ENCODE assay signal across 12 cellular contexts in the genomic region with DNA sequence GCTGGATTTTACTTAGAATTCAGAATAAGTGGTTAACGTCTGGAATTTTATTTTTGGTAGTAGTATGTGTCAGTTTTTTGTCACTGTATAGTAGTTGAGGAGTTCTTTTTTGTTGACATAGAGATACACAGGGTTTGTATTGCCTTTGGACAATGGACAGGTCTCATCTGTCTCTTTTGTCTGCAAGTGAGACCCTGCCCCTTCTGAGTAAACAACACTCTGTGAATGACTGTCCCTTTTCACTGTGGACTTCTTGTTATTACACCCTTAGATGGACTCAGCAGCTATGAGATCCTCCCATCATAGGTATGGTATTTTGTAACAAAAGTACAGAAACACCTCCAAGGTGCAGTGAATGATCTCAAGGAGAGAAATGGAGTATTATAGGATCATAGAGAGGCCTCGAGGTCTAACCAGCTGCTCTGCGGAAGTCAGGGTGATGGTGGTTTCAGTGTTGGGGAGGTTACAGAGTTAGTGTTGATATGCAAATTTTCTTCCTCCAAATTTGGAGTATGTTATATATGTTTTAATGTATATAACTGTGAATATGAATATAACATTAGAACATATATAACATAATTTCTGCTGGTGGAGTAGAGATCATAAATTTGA. TPM values are rescaled to one million over a fixed set of nuclear protein-coding genes. Genes with fewer than 3 reads are reported as not detected.
A peak's percentile ranks its signal among the peaks of the same experiment; 100 is the strongest.
DNase-seq lines count a peak whose midpoint lies in the region; ATAC-seq, FAIRE-seq and TF ChIP-seq lines count a peak whose summit lies in the region.
"Had no signal": no experiment of that assay in that cellular context is flagged by ENCODE, and none has a peak within 500 bp of the region (broad histone marks: within the 10 kb centered on the region; RNA-seq: fewer than 3 reads in every experiment).

No MANE protein-coding gene starts in this region.

- peak overlapping the region; percentile 21; the same call in 1 of the 2 replicates for H3K4me3 ChIP-seq in DOHH2 (ENCODE audit: low read length)
- H3K4me3 ChIP-seq in muscle layer of colon (ENCODE audit: low read depth in 1 of 2, low read length in 2 of 2): no peak overlapping the region
- no peak overlapping the region for H3K4me3 ChIP-seq in hepatocyte
- H3K4me3 ChIP-seq in right cardiac atrium (ENCODE audit: low read length): no peak overlapping the region
- H3K4me3 ChIP-seq: prostate gland had no signal

- H3K27me3 Mint-ChIP-seq in activated B cell treated with CpG ODN at 0.5 μM for 24 hours: no peaks in the 10 kb centered on the region

- H3K27me3 ChIP-seq in DOHH2 (ENCODE audit: control insufficient read depth, low read length): no peaks in the 10 kb centered on the region
- H3K27me3 ChIP-seq in muscle layer of colon (ENCODE audit: control insufficient read depth in 1 of 2, insufficient read depth in 2 of 2, low read length in 2 of 2): no peaks in the 10 kb centered on the region
- H3K27me3 ChIP-seq in hepatocyte: no peaks in the 10 kb centered on the region
- no peaks in the 10 kb centered on the region for H3K27me3 ChIP-seq in right cardiac atrium (ENCODE audit: control insufficient read depth, insufficient read depth)

- intact Hi-C loops in activated B cell treated with CpG ODN at 0.5 μM for 24 hours (cut with micrococcal nuclease) (loop anchor here (10.0 kb wide), 1 partner anchor 586 kb away; no protein-coding TSS in a partner anchor), right cardiac atrium (cut with DNase I) (loop anchor here in 3 of 4 donors (10.0 kb wide), 3 partner anchors 86 to 1176 kb away; a partner anchor contains a TSS)

- H3K4me2 ChIP-seq in DOHH2 (ENCODE audit: low read length) (peak overlapping the region; percentile 52), hepatocyte (no peak overlapping the region)

- no peaks in the 10 kb centered on the region for H3K9me2 ChIP-seq in DOHH2 (replicated peaks; ENCODE audit: control insufficient read depth, low read length)
- no peaks in the 10 kb centered on the region for H3K9me2 ChIP-seq in hepatocyte (replicated peaks; ENCODE audit: insufficient read depth)

- peak overlapping the region; percentile 47 for H3K4me3 Mint-ChIP-seq in activated B cell treated with CpG ODN at 0.5 μM for 24 hours

- H3F3A ChIP-seq in DOHH2 (ENCODE audit: control insufficient read depth, insufficient read depth): no peaks in the 10 kb centered on the region

- POLR2A ChIA-PET in activated B cell treated with CpG ODN at 0.5 μM for 24 hours (lab: Charles Lee): no interaction called here

- ATAC-seq in activated B cell treated with CpG ODN at 0.5 μM for 24 hours (ENCODE audit: low read depth): peak; percentile 65
- no peak for ATAC-seq in right cardiac atrium

- FAIRE-seq in HTR-8/SVneo (lab: Jason Lieb, UNC): no peak

- H3K4me1 ChIP-seq in DOHH2 (ENCODE audit: control insufficient read depth, low read length) (peaks cover 68% of the 10 kb centered on the region), muscle layer of colon (ENCODE audit: insufficient read depth, low read length) (peaks cover 73% of the 10 kb centered on the region), hepatocyte (ENCODE audit: insufficient read depth) (peaks cover 34% of the 10 kb centered on the region), right cardiac atrium (ENCODE audit: control insufficient read depth, insufficient read depth, low read length) (peaks cover 41% of the 10 kb centered on the region)

- peaks cover 91% of the 10 kb centered on the region for H3K4me1 Mint-ChIP-seq in activated B cell treated with CpG ODN at 0.5 μM for 24 hours

- no peak for TF ChIP-seq CTCF in DOHH2 (IDR thresholded peaks at IDR 0.05; ENCODE audit: low read depth, low read length, poor library complexity, severe bottlenecking)
- TF ChIP-seq CTCF in GM20000 (IDR thresholded peaks at IDR 0.05; ENCODE audit: extremely low read depth, missing control alignments): no peak
- no peak for TF ChIP-seq CTCF in activated B cell treated with CpG ODN at 0.5 μM for 24 hours (IDR thresholded peaks at IDR 0.05)
- no peak for TF ChIP-seq CTCF in hepatocyte (IDR thresholded peaks at IDR 0.05; ENCODE audit: poor library complexity)

- DNase-seq in GM20000 (ENCODE audit: low spot score) (peak; percentile 61), activated B cell treated with CpG ODN at 0.5 μM for 24 hours (no peak), hepatocyte (ENCODE audit: low spot score) (no peak), HTR-8/SVneo (ENCODE audit: insufficient read length, low spot score) (no peak), right cardiac atrium (no peak)
- DNase-seq: activated CD4-positive, alpha-beta T cell treated with anti-CD3 and anti-CD28 coated beads for 4 hours; Calu3; Right ventricle myocardium superior; stimulated activated CD4-positive, alpha-beta T cell treated with anti-CD3 and anti-CD28 coated beads, Interleukin-4, amount 100 ng/mL, for 4 hours had no signal

- no peak overlapping the region for H3K9ac ChIP-seq in muscle layer of colon (ENCODE audit: low read length)

- no peak overlapping the region for H2AFZ ChIP-seq in hepatocyte

- H3K9me3 ChIP-seq in DOHH2 (ENCODE audit: control insufficient read depth, insufficient read depth, low read length): no peaks in the 10 kb centered on the region
- H3K9me3 ChIP-seq in muscle layer of colon (ENCODE audit: low read length): no peaks in the 10 kb centered on the region
- H3K9me3 ChIP-seq in hepatocyte (ENCODE audit: low read depth): no peaks in the 10 kb centered on the region
- no peaks in the 10 kb centered on the region for H3K9me3 ChIP-seq in right cardiac atrium (ENCODE audit: control insufficient read depth, low read length)
- H3K9me3 ChIP-seq: prostate gland had no signal

- H3K36me3 Mint-ChIP-seq in activated B cell treated with CpG ODN at 0.5 μM for 24 hours (ENCODE audit: low read depth): peaks cover 36% of the 10 kb centered on the region

- H3K36me3 ChIP-seq in DOHH2 (ENCODE audit: control insufficient read depth, low read length): peaks cover 80% of the 10 kb centered on the region
- H3K36me3 ChIP-seq in muscle layer of colon (ENCODE audit: insufficient read depth, low read length): peaks cover 6% of the 10 kb centered on the region
- no peaks in the 10 kb centered on the region for H3K36me3 ChIP-seq in hepatocyte (replicated peaks; ENCODE audit: insufficient read depth, low read depth)
- H3K36me3 ChIP-seq: prostate gland had no signal

- peaks cover 53% of the 10 kb centered on the region for H4K20me1 ChIP-seq in DOHH2 (ENCODE audit: control insufficient read depth, insufficient read depth, low read depth, low read length)
- H4K20me1 ChIP-seq in hepatocyte (ENCODE audit: insufficient read depth, poor library complexity, severe bottlenecking): peaks cover 100% of the 10 kb centered on the region

- 71% methylated on average over 3 of the region's 3 CpGs for WGBS in hepatocyte (ENCODE audit: low lambda C conversion rate, missing lambda C conversion rate)
- 45% methylated on average over 3 of the region's 3 CpGs for WGBS in right cardiac atrium

- H3K9me3 Mint-ChIP-seq in activated B cell treated with CpG ODN at 0.5 μM for 24 hours: no peaks in the 10 kb centered on the region

- H3K79me2 ChIP-seq in DOHH2 (ENCODE audit: control insufficient read depth, low read length): peaks cover 100% of the 10 kb centered on the region
- peaks cover 100% of the 10 kb centered on the region for H3K79me2 ChIP-seq in hepatocyte

- CTCF ChIA-PET in activated B cell treated with CpG ODN at 0.5 μM for 24 hours (lab: Charles Lee): no interaction called here

- no peak overlapping the region for H3K27ac ChIP-seq in DOHH2 (ENCODE audit: low read depth, low read length)
- peak overlapping the region; percentile 37 for H3K27ac ChIP-seq in muscle layer of colon (ENCODE audit: low read depth, low read length)
- no peak overlapping the region for H3K27ac ChIP-seq in hepatocyte
- no peak overlapping the region for H3K27ac ChIP-seq in right cardiac atrium (ENCODE audit: low read length)
- H3K27ac ChIP-seq: prostate gland had no signal

- peak overlapping the region; percentile 60 for H3K27ac Mint-ChIP-seq in activated B cell treated with CpG ODN at 0.5 μM for 24 hours

RNA-seq across cellular contexts. Expression of a gene that starts 7.8 kb away (rescaled TPM):
- 127 and 147 TPM in 2 replicates for total RNA-seq in activated B cell treated with CpG ODN at 0.5 μM for 24 hours
- total RNA-seq in hepatocyte: 108 and 126 TPM in 2 replicates
- 31.5 and 57.3 TPM in 2 replicates for polyA plus RNA-seq in hepatocyte
- total RNA-seq in right cardiac atrium: 100 to 1,000 TPM in 1 of 4 donors, 10 to 100 TPM in 3; 81.5 to 101 (median 90.8) TPM
- polyA plus RNA-seq in right cardiac atrium: 22.1 TPM
